In the genomic region with DNA sequence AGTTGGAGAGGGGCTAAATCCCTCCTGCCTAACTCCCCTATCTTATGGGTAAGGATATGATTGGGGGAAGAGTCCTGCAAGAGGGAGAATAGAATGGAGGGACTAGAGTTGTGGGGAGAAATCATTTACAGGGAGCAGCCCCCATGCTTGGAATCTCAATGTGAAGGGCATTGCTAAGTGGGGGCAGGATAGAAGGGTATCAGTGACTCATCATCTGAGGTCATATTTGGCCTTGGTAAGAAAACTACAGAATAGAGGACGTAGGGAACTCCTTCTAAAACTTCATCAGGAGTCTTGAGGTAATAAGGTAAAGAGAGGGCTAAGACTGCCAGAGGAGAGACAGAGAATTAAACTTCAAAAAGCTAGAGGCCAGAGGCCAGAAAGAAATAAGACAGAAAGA, we compare ENCODE assay signal across 20 cellular contexts. TPM values are rescaled to one million over a fixed set of nuclear protein-coding genes. Genes with fewer than 3 reads are reported as not detected.
"Had no signal": no experiment of that assay in that cellular context is flagged by ENCODE, and none has a peak within 500 bp of the region (broad histone marks: within the 10 kb centered on the region; RNA-seq: fewer than 3 reads in every experiment).

No MANE protein-coding gene starts in this region.

- H3K4me2 ChIP-seq: hepatocyte had no signal

- H3K27ac Mint-ChIP-seq: activated CD4-positive, alpha-beta memory T cell treated with anti-CD3 and anti-CD28 coated beads for 36 hours; activated CD8-positive, alpha-beta memory T cell treated with anti-CD3 and anti-CD28 coated beads, Interleukin-2, amount 10 ng/mL, durations not matched to agents 7 days and 5 days; activated naive CD4-positive, alpha-beta T cell treated with anti-CD3 and anti-CD28 coated beads, Interleukin-2, amount 10 ng/mL, durations not matched to agents 7 days and 5 days; endodermal cell; memory B cell; nephron progenitor cell; stimulated activated naive B cell treated with anti-CD40 and anti-IgM and Interleukin-4, amounts not matched to agents 10 μg/mL and 1 μg/mL and 100 μg/mL, for 72 hours; T-cell had no signal

- H3K9me3 ChIP-seq: gastroesophageal sphincter, prostate gland, thyroid gland had no signal

- H3K27ac ChIP-seq: dorsolateral prefrontal cortex, gastroesophageal sphincter, hepatocyte, prostate gland, thyroid gland had no signal

- H3K9me3 Mint-ChIP-seq: activated CD4-positive, alpha-beta memory T cell treated with anti-CD3 and anti-CD28 coated beads for 36 hours; activated naive CD4-positive, alpha-beta T cell treated with anti-CD3 and anti-CD28 coated beads, Interleukin-2, amount 10 ng/mL, durations not matched to agents 7 days and 5 days; endodermal cell; memory B cell; stimulated activated naive B cell treated with anti-CD40 and anti-IgM and Interleukin-4, amounts not matched to agents 10 μg/mL and 1 μg/mL and 100 μg/mL, for 72 hours; T-cell had no signal

- H3K4me3 Mint-ChIP-seq: activated CD4-positive, alpha-beta memory T cell treated with anti-CD3 and anti-CD28 coated beads for 36 hours; activated CD8-positive, alpha-beta memory T cell treated with anti-CD3 and anti-CD28 coated beads, Interleukin-2, amount 10 ng/mL, durations not matched to agents 7 days and 5 days; activated naive CD4-positive, alpha-beta T cell treated with anti-CD3 and anti-CD28 coated beads, Interleukin-2, amount 10 ng/mL, durations not matched to agents 7 days and 5 days; endodermal cell; memory B cell; nephron progenitor cell; stimulated activated naive B cell treated with anti-CD40 and anti-IgM and Interleukin-4, amounts not matched to agents 10 μg/mL and 1 μg/mL and 100 μg/mL, for 72 hours; T-cell had no signal

- H3K4me3 ChIP-seq: dorsolateral prefrontal cortex, gastroesophageal sphincter, hepatocyte, prostate gland, thyroid gland had no signal

- H3K4me1 ChIP-seq: prostate gland had no signal

- ATAC-seq: activated CD8-positive, alpha-beta memory T cell treated with anti-CD3 and anti-CD28 coated beads, Interleukin-2, amount 10 ng/mL, durations not matched to agents 7 days and 5 days; stimulated activated naive B cell treated with anti-CD40 and anti-IgM and Interleukin-4, amounts not matched to agents 10 μg/mL and 1 μg/mL and 100 μg/mL, for 72 hours; T-cell had no signal

- DNase-seq: activated CD4-positive, alpha-beta memory T cell treated with anti-CD3 and anti-CD28 coated beads for 36 hours; activated CD4-positive, alpha-beta T cell treated with anti-CD3 and anti-CD28 coated beads for 1 hour; activated CD8-positive, alpha-beta memory T cell treated with anti-CD3 and anti-CD28 coated beads, Interleukin-2, amount 10 ng/mL, durations not matched to agents 7 days and 5 days; activated naive CD4-positive, alpha-beta T cell treated with anti-CD3 and anti-CD28 coated beads, Interleukin-2, amount 10 ng/mL, durations not matched to agents 7 days and 5 days; activated T-cell treated with anti-CD3 and anti-CD28 coated beads, Interleukin-2, amount 50 U/mL, for 1 hour; dorsolateral prefrontal cortex; endodermal cell; islet precursor cell; nephron progenitor cell; occipital lobe; stimulated activated CD4-positive, alpha-beta T cell treated with anti-CD3 and anti-CD28 coated beads, Interleukin-2, amount 100 ng/mL, for 48 hours; stimulated activated naive B cell treated with anti-CD40 and anti-IgM and Interleukin-4, amounts not matched to agents 10 μg/mL and 1 μg/mL and 100 μg/mL, for 72 hours; T-cell; T1000; thyroid gland had no signal

- H3K36me3 Mint-ChIP-seq: activated CD4-positive, alpha-beta memory T cell treated with anti-CD3 and anti-CD28 coated beads for 36 hours; activated CD8-positive, alpha-beta memory T cell treated with anti-CD3 and anti-CD28 coated beads, Interleukin-2, amount 10 ng/mL, durations not matched to agents 7 days and 5 days; activated naive CD4-positive, alpha-beta T cell treated with anti-CD3 and anti-CD28 coated beads, Interleukin-2, amount 10 ng/mL, durations not matched to agents 7 days and 5 days; memory B cell; stimulated activated naive B cell treated with anti-CD40 and anti-IgM and Interleukin-4, amounts not matched to agents 10 μg/mL and 1 μg/mL and 100 μg/mL, for 72 hours; T-cell had no signal

- FAIRE-seq: astrocyte had no signal

RNA-seq across cellular contexts. Expression of a gene that starts 0.5 kb away (rescaled TPM):
- total RNA-seq: activated CD4-positive, alpha-beta memory T cell treated with anti-CD3 and anti-CD28 coated beads for 36 hours; activated CD8-positive, alpha-beta memory T cell treated with anti-CD3 and anti-CD28 coated beads, Interleukin-2, amount 10 ng/mL, durations not matched to agents 7 days and 5 days; astrocyte; occipital lobe; T-cell; thyroid gland had no signal
